27 cellular contexts compared by ENCODE assay signal in the genomic region with DNA sequence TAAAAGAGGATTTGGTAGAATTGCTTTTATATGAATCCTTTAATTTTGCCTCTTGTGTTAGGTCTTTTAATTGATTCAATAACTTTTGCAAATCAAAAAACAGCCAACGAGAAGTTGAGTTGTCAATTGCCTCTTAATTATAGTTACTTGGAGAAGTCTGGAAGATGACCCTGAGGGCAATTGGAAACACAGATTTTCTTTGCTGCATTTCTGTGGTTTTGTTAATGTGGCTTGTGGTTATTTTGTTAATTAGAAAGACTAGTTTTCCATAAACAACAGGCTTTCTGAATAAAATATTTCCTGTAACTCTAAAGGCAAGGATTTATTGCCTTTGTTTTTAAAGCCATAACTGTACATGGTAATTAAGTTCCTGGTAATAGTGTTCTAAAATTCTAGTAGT.
"Had no signal": no experiment of that assay in that cellular context is flagged by ENCODE, and none has a peak within 500 bp of the region (broad histone marks: within the 10 kb centered on the region; RNA-seq: fewer than 3 reads in every experiment).

No MANE protein-coding gene starts in this region.

- H3K4me1 ChIP-seq: esophagus muscularis mucosa, foreskin keratinocyte, gastroesophageal sphincter, heart right ventricle had no signal

- ATAC-seq: activated CD4-positive, CD25-positive, alpha-beta regulatory T cell treated with anti-CD3 and anti-CD28 coated beads, Interleukin-2, amount 50 U/mL, for 24 hours; activated CD8-positive, alpha-beta T cell treated with anti-CD3 and anti-CD28 coated beads for 36 hours; activated T-cell treated with anti-CD3 and anti-CD28 coated beads, Interleukin-2, amount 50 U/mL, for 4 hours; activated T-helper 17 cell treated with anti-CD3 and anti-CD28 coated beads, Interleukin-2, amount 50 U/mL, for 72 hours; foreskin keratinocyte; gastroesophageal sphincter; heart right ventricle had no signal

- H3K4me3 ChIP-seq: coronary artery, dorsolateral prefrontal cortex, esophagus muscularis mucosa, gastroesophageal sphincter, heart right ventricle had no signal

- H3K9me3 ChIP-seq: esophagus muscularis mucosa, gastroesophageal sphincter, heart right ventricle had no signal

- H3K27ac ChIP-seq: brain microvascular endothelial cell, coronary artery, dorsolateral prefrontal cortex, esophagus muscularis mucosa, foreskin keratinocyte, gastroesophageal sphincter, heart right ventricle, WERI-Rb-1 had no signal

- DNase-seq: activated B cell treated with CpG ODN at 0.5 μM for 24 hours; activated CD4-positive, alpha-beta T cell treated with anti-CD3 and anti-CD28 coated beads for 48 hours; activated CD4-positive, alpha-beta T cell treated with anti-CD3 and anti-CD28 coated beads, Interleukin-2, amount 50 U/mL, for 1 hour; activated CD4-positive, alpha-beta T cell treated with anti-CD3 and anti-CD28 coated beads, Interleukin-2, amount 50 U/mL, for 48 hours; activated CD8-positive, alpha-beta memory T cell treated with anti-CD3 and anti-CD28 coated beads for 24 hours; activated CD8-positive, alpha-beta T cell treated with anti-CD3 and anti-CD28 coated beads for 36 hours; activated effector memory CD4-positive, alpha-beta T cell treated with Interleukin-2 at 50 U/mL for 16 hours; activated gamma-delta T cell treated with Interleukin-2 at 50 U/mL for 16 hours; activated naive CD4-positive, alpha-beta T cell treated with anti-CD3 and anti-CD28 coated beads, Interleukin-2, amount 50 U/mL, for 16 hours; activated naive CD4-positive, alpha-beta T cell treated with Interleukin-2 at 50 U/mL for 16 hours; activated T-cell treated with anti-CD3 and anti-CD28 coated beads, Interleukin-2, amount 50 U/mL, for 4 hours; amniotic stem cell; anterior cingulate cortex; brain microvascular endothelial cell; dorsolateral prefrontal cortex; effector memory CD4-positive, alpha-beta T cell; endodermal cell; erythroblast; foreskin keratinocyte; heart right ventricle; T1000; WERI-Rb-1 had no signal

- H3K36me3 ChIP-seq: brain microvascular endothelial cell, esophagus muscularis mucosa, gastroesophageal sphincter, heart right ventricle, WERI-Rb-1 had no signal

- H3K27me3 ChIP-seq: brain microvascular endothelial cell, esophagus muscularis mucosa, foreskin keratinocyte, gastroesophageal sphincter, heart right ventricle had no signal
